Comparison of ENCODE assay signal across 28 cellular contexts in genomic region chr4:87946766-87947165, GRCh38.
"Had no signal": no experiment of that assay in that cellular context is flagged by ENCODE, and none has a peak within 500 bp of the region (broad histone marks: within the 10 kb centered on the region; RNA-seq: fewer than 3 reads in every experiment).

No MANE protein-coding gene starts in this region.

- H3K27me3 ChIP-seq: stomach, suprapubic skin, testis, thyroid gland, tibial artery, tibial nerve, transverse colon, upper lobe of left lung, upper lobe of right lung, uterus, vagina had no signal

- H3K9me3 ChIP-seq: stomach, suprapubic skin, testis, thoracic aorta, thyroid gland, tibial artery, tibial nerve, transverse colon, upper lobe of left lung, upper lobe of right lung, uterus, vagina had no signal

- H3K9me3 Mint-ChIP-seq: stimulated activated effector memory CD8-positive, alpha-beta T cell treated with anti-CD3 and anti-CD28 coated beads, Interleukin-12 subunit alpha, Interleukin-12 subunit beta, amount 100 ng/mL, for 72 hours; stimulated activated memory B cell treated with anti-CD40 and anti-IgM and Interleukin-4, amounts not matched to agents 10 μg/mL and 1 μg/mL and 100 μg/mL, for 72 hours; stimulated activated naive B cell treated with anti-CD40 and anti-IgM and Interleukin-4, amounts not matched to agents 10 μg/mL and 1 μg/mL and 100 μg/mL, for 72 hours; stimulated activated naive CD8-positive, alpha-beta T cell treated with anti-CD3 and anti-CD28 coated beads, Interleukin-15, amount 100 ng/mL, for 72 hours; stimulated activated naive CD8-positive, alpha-beta T cell treated with anti-CD3 and anti-CD28 coated beads, Interleukin-15, Interleukin-2, amounts not matched to agents 100 ng/mL and 50 ng/mL, for 24 hours had no signal

- H3K4me3 Mint-ChIP-seq: stimulated activated effector memory CD8-positive, alpha-beta T cell treated with anti-CD3 and anti-CD28 coated beads, Interleukin-12 subunit alpha, Interleukin-12 subunit beta, amount 100 ng/mL, for 72 hours; stimulated activated memory B cell treated with anti-CD40 and anti-IgM and Interleukin-4, amounts not matched to agents 10 μg/mL and 1 μg/mL and 100 μg/mL, for 72 hours; stimulated activated naive B cell treated with anti-CD40 and anti-IgM and Interleukin-4, amounts not matched to agents 10 μg/mL and 1 μg/mL and 100 μg/mL, for 72 hours; stimulated activated naive CD8-positive, alpha-beta T cell treated with anti-CD3 and anti-CD28 coated beads, Interleukin-15, amount 100 ng/mL, for 72 hours; stimulated activated naive CD8-positive, alpha-beta T cell treated with anti-CD3 and anti-CD28 coated beads, Interleukin-15, Interleukin-2, amounts not matched to agents 100 ng/mL and 50 ng/mL, for 24 hours; type B pancreatic cell had no signal

- H3K36me3 Mint-ChIP-seq: stimulated activated effector memory CD8-positive, alpha-beta T cell treated with anti-CD3 and anti-CD28 coated beads, Interleukin-12 subunit alpha, Interleukin-12 subunit beta, amount 100 ng/mL, for 72 hours; stimulated activated memory B cell treated with anti-CD40 and anti-IgM and Interleukin-4, amounts not matched to agents 10 μg/mL and 1 μg/mL and 100 μg/mL, for 72 hours; stimulated activated naive B cell treated with anti-CD40 and anti-IgM and Interleukin-4, amounts not matched to agents 10 μg/mL and 1 μg/mL and 100 μg/mL, for 72 hours; type B pancreatic cell had no signal

- FAIRE-seq: urothelium cell line had no signal

- H3K4me3 ChIP-seq: stomach, suprapubic skin, testis, thoracic aorta, thyroid gland, tibial artery, tibial nerve, transverse colon, upper lobe of left lung, upper lobe of right lung, uterus, vagina had no signal

- H3K4me1 ChIP-seq: upper lobe of right lung, uterus, vagina had no signal

- H3K27ac Mint-ChIP-seq: stimulated activated effector memory CD8-positive, alpha-beta T cell treated with anti-CD3 and anti-CD28 coated beads, Interleukin-12 subunit alpha, Interleukin-12 subunit beta, amount 100 ng/mL, for 72 hours; stimulated activated memory B cell treated with anti-CD40 and anti-IgM and Interleukin-4, amounts not matched to agents 10 μg/mL and 1 μg/mL and 100 μg/mL, for 72 hours; stimulated activated naive B cell treated with anti-CD40 and anti-IgM and Interleukin-4, amounts not matched to agents 10 μg/mL and 1 μg/mL and 100 μg/mL, for 72 hours; stimulated activated naive CD8-positive, alpha-beta T cell treated with anti-CD3 and anti-CD28 coated beads, Interleukin-15, amount 100 ng/mL, for 72 hours; stimulated activated naive CD8-positive, alpha-beta T cell treated with anti-CD3 and anti-CD28 coated beads, Interleukin-15, Interleukin-2, amounts not matched to agents 100 ng/mL and 50 ng/mL, for 24 hours; type B pancreatic cell had no signal

- H3K27me3 Mint-ChIP-seq: stimulated activated naive B cell treated with anti-CD40 and anti-IgM and Interleukin-4, amounts not matched to agents 10 μg/mL and 1 μg/mL and 100 μg/mL, for 72 hours; type B pancreatic cell had no signal

- H3K36me3 ChIP-seq: stomach, suprapubic skin, thoracic aorta, thyroid gland, tibial artery, tibial nerve, transverse colon, upper lobe of left lung, upper lobe of right lung, uterus, vagina had no signal

- DNase-seq: stimulated activated CD4-positive, alpha-beta T cell treated with anti-CD3 and anti-CD28 coated beads, Interleukin-2, amount 100 ng/mL, for 48 hours; stimulated activated CD4-positive, alpha-beta T cell treated with anti-CD3 and anti-CD28 coated beads, Interleukin-4, amount 100 ng/mL, for 1 hour; stimulated activated CD4-positive, alpha-beta T cell treated with anti-CD3 and anti-CD28 coated beads, Interleukin-4, amount 100 ng/mL, for 24 hours; stimulated activated CD4-positive, alpha-beta T cell treated with anti-CD3 and anti-CD28 coated beads, Interleukin-4, amount 100 ng/mL, for 4 hours; stimulated activated CD8-positive, alpha-beta memory T cell treated with anti-CD3 and anti-CD28 coated beads, Interleukin-4, amount 100 ng/mL, for 48 hours; stimulated activated naive B cell treated with anti-CD40 and anti-IgM and Interleukin-4, amounts not matched to agents 10 μg/mL and 1 μg/mL and 100 μg/mL, for 72 hours; stimulated activated naive CD4-positive, alpha-beta T cell; stimulated activated naive CD4-positive, alpha-beta T cell treated with Interleukin-2 at 50 U/mL for 16 hours; stimulated activated naive CD8-positive, alpha-beta T cell treated with anti-CD3 and anti-CD28 coated beads, Interleukin-15, amount 100 ng/mL, for 72 hours; stimulated activated naive CD8-positive, alpha-beta T cell treated with anti-CD3 and anti-CD28 coated beads, Interleukin-15, Interleukin-2, amounts not matched to agents 100 U/mL and 50 U/mL, for 24 hours; stomach; substantia nigra; testis; thyroid gland; tibial artery; transverse colon; upper lobe of right lung; uterus had no signal

- H3K27ac ChIP-seq: stomach, suprapubic skin, testis, thoracic aorta, thyroid gland, tibial artery, transverse colon, upper lobe of left lung, upper lobe of right lung, uterus, vagina had no signal

- H3K4me1 Mint-ChIP-seq: stimulated activated effector memory CD8-positive, alpha-beta T cell treated with anti-CD3 and anti-CD28 coated beads, Interleukin-12 subunit alpha, Interleukin-12 subunit beta, amount 100 ng/mL, for 72 hours; stimulated activated memory B cell treated with anti-CD40 and anti-IgM and Interleukin-4, amounts not matched to agents 10 μg/mL and 1 μg/mL and 100 μg/mL, for 72 hours; stimulated activated naive B cell treated with anti-CD40 and anti-IgM and Interleukin-4, amounts not matched to agents 10 μg/mL and 1 μg/mL and 100 μg/mL, for 72 hours; stimulated activated naive CD8-positive, alpha-beta T cell treated with anti-CD3 and anti-CD28 coated beads, Interleukin-15, amount 100 ng/mL, for 72 hours had no signal
